21 cellular contexts compared by ENCODE assay signal in the genomic region with DNA sequence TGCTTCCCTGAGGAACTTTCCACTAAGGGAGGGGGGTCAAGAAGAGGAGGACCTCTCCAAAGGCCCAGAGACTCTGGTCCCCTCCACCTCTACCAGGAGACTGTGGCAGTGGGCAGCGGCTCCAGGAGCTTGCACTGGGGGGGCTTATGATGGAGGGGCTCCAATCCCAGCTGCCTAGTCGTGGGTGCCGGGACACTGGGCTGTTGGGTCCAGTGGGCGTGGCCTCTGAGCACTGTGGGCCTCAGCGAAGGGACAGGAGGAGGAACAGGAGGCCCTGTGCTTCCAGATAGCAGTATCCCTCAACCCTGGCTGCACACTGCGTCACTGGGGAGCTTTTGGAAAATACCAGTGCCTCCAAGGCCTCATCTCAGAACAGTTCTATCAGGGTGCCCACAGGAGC. TPM values are rescaled to one million over a fixed set of nuclear protein-coding genes. Genes with fewer than 3 reads are reported as not detected.
"Had no signal": no experiment of that assay in that cellular context is flagged by ENCODE, and none has a peak within 500 bp of the region (broad histone marks: within the 10 kb centered on the region; RNA-seq: fewer than 3 reads in every experiment).

No MANE protein-coding gene starts in this region.

- H3K9me3 ChIP-seq: body of pancreas, tibial artery, uterus had no signal

- H3K36me3 ChIP-seq: tibial artery, uterus had no signal

- H3K27me3 ChIP-seq: body of pancreas, tibial artery, uterus had no signal

- DNase-seq: activated B cell treated with CpG ODN at 0.5 μM for 24 hours; activated CD4-positive, alpha-beta memory T cell treated with anti-CD3 and anti-CD28 coated beads, Interleukin-2, amount 10 ng/mL, durations not matched to agents 7 days and 5 days; activated CD4-positive, alpha-beta T cell treated with anti-CD3 and anti-CD28 coated beads for 4 hours; activated CD8-positive, alpha-beta memory T cell treated with anti-CD3 and anti-CD28 coated beads, Interleukin-2, amount 10 ng/mL, durations not matched to agents 7 days and 5 days; activated naive CD8-positive, alpha-beta T cell treated with anti-CD3 and anti-CD28 coated beads for 36 hours; amniotic stem cell; body of pancreas; caudate nucleus; endodermal cell; erythroblast; foreskin melanocyte; kidney glomerular epithelial cell; natural killer cell; retina; stimulated activated naive CD8-positive, alpha-beta T cell treated with anti-CD3 and anti-CD28 coated beads, Interleukin-15, Interleukin-2, amounts not matched to agents 100 U/mL and 50 U/mL, for 24 hours; substantia nigra; T-cell; T-helper 9 cell; tibial artery; uterus had no signal

- H3K27ac ChIP-seq: body of pancreas, tibial artery had no signal

- ATAC-seq: activated CD8-positive, alpha-beta memory T cell treated with anti-CD3 and anti-CD28 coated beads, Interleukin-2, amount 10 ng/mL, durations not matched to agents 7 days and 5 days; body of pancreas; natural killer cell; stimulated activated naive CD8-positive, alpha-beta T cell treated with anti-CD3 and anti-CD28 coated beads, Interleukin-15, Interleukin-2, amounts not matched to agents 100 U/mL and 50 U/mL, for 24 hours; T-cell had no signal

- H3K4me3 ChIP-seq: body of pancreas, lung, tibial artery, uterus had no signal

- H3K4me1 ChIP-seq: body of pancreas, tibial artery, uterus had no signal

RNA-seq across cellular contexts. Expression of a gene that starts 13.5 kb away (rescaled TPM):
- total RNA-seq: activated B cell treated with CpG ODN at 0.5 μM for 24 hours; activated CD4-positive, alpha-beta memory T cell treated with anti-CD3 and anti-CD28 coated beads, Interleukin-2, amount 10 ng/mL, durations not matched to agents 7 days and 5 days; activated naive CD8-positive, alpha-beta T cell treated with anti-CD3 and anti-CD28 coated beads for 36 hours had no signal

RNA-seq across cellular contexts. Expression of a gene that starts 41.6 kb away (rescaled TPM):
- total RNA-seq: activated CD4-positive, alpha-beta memory T cell treated with anti-CD3 and anti-CD28 coated beads, Interleukin-2, amount 10 ng/mL, durations not matched to agents 7 days and 5 days; activated CD8-positive, alpha-beta memory T cell treated with anti-CD3 and anti-CD28 coated beads, Interleukin-2, amount 10 ng/mL, durations not matched to agents 7 days and 5 days; natural killer cell; T-cell had no signal
